In the genomic region with DNA sequence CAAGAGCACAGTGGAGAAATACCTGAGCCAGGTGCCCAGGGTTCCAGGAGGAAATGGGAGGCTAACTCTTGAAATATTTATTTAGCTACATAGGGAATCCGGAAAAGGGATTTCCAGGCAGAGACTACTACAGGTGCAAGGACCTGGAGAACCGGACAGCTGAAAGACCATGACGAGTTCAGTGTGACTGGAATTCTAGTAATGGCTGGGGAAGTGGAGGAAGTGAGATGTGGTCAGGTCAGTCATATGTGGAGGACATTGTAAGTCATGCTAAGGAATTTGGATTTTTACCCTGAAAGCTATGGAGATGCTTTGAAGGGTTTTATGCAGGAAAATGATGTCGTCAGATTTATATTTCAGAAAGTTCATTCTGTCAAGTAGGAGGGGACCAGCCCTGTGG, we compare ENCODE assay signal across 9 cellular contexts. TPM values are rescaled to one million over a fixed set of nuclear protein-coding genes. Genes with fewer than 3 reads are reported as not detected.
DNase-seq lines count a peak whose midpoint lies in the region; ATAC-seq and TF ChIP-seq lines count a peak whose summit lies in the region.
"Had no signal": no experiment of that assay in that cellular context is flagged by ENCODE, and none has a peak within 500 bp of the region (broad histone marks: within the 10 kb centered on the region; RNA-seq: fewer than 3 reads in every experiment).

No MANE protein-coding gene starts in this region.

- TF ChIP-seq EP300 in sigmoid colon (IDR thresholded peaks at IDR 0.05), result no peak

- DNase-seq in RWPE1 (ENCODE audit: low spot score) (no peak), sigmoid colon (no peak), NCI-H2227 (lab: John Stamatoyannopoulos, UW; ENCODE audit: unreplicated experiment) (no peak), substantia nigra (lab: John Stamatoyannopoulos, UW) (no peak), UCSD-AML1 (lab: John Stamatoyannopoulos, UW; ENCODE audit: unreplicated experiment) (no peak)
- DNase-seq: stimulated activated CD4-positive, alpha-beta T cell treated with anti-CD3 and anti-CD28 coated beads, Interleukin-4, amount 100 ng/mL, for 24 hours had no signal

- H3K36me3 ChIP-seq in esophagus (ENCODE audit: control insufficient read depth in 2 of 2, insufficient read depth in 2 of 2, low read length in 1 of 2) (no peaks in the 10 kb centered on the region), sigmoid colon (no peaks in the 10 kb centered on the region)

- TF ChIP-seq POLR2A in sigmoid colon (IDR thresholded peaks at IDR 0.05), result no peak

- H3K9me3 ChIP-seq in esophagus (ENCODE audit: control insufficient read depth in 2 of 2, insufficient read depth in 1 of 2, low read depth in 1 of 2, low read length in 1 of 2) (no peaks in the 10 kb centered on the region), sigmoid colon (no peaks in the 10 kb centered on the region)

- POLR2A ChIA-PET in RWPE1 (lab: Yijun Ruan, JAX; ENCODE audit: low non-redundant PET), result no interaction called here

- no peak for ATAC-seq in HG03108 (IDR thresholded peaks at IDR 0.05; ENCODE audit: unreplicated experiment)

- H3K27me3 ChIP-seq in esophagus (ENCODE audit: control insufficient read depth in 1 of 2, insufficient read depth in 2 of 2, low read length in 2 of 2) (no peaks in the 10 kb centered on the region), sigmoid colon (no peaks in the 10 kb centered on the region)

- H3K4me1 ChIP-seq in esophagus (ENCODE audit: control insufficient read depth in 2 of 2, insufficient read depth in 2 of 2, low read length in 1 of 2), result no peaks in the 10 kb centered on the region
- peaks cover 0 to 90% (median 74%) of the 10 kb centered on the region in 4 donors for H3K4me1 ChIP-seq in sigmoid colon

- CTCF ChIA-PET in RWPE1 (lab: Yijun Ruan, JAX), result interaction anchor here (0.5 kb wide), 1 partner anchor 574 kb away, joined by 3 read pairs; no protein-coding TSS in a partner anchor

- WGBS in esophagus, 2 donors, result 65 to 71% methylated on average over 4 of the region's 4 CpGs
- WGBS in sigmoid colon, 2 donors, result 60 to 81% methylated on average over 4 of the region's 4 CpGs

- intact Hi-C loops in sigmoid colon (cut with DNase I), result loop anchor here (5.0 kb wide), 2 partner anchors 35 to 215 kb away; a partner anchor contains a TSS

- H3K4me3 ChIP-seq in GM12875 (ENCODE audit: low read depth, low read length) (peak overlapping the region; percentile 68), esophagus (ENCODE audit: low read depth in 1 of 2, low read length in 2 of 2) (peak overlapping the region; percentile 7 to 96), sigmoid colon (peak overlapping the region in 2 of 4 donors; percentile 76 to 88)

- no peak for TF ChIP-seq CTCF in GM12875 (IDR thresholded peaks at IDR 0.05; ENCODE audit: borderline replicate concordance, insufficient read depth, low read depth, low read length)
- no peak for TF ChIP-seq CTCF in RWPE1 (conservative IDR thresholded peaks at IDR 0.05; ENCODE audit: low read depth)
- no peak for TF ChIP-seq CTCF in sigmoid colon (IDR thresholded peaks at IDR 0.05)

- H3K27ac ChIP-seq in RWPE1, result peak overlapping the region; percentile 21; the same call in 1 of the 2 replicates
- peak overlapping the region; percentile 11 to 34 for H3K27ac ChIP-seq in esophagus (ENCODE audit: low read depth in 2 of 2, low read length in 1 of 2)
- H3K27ac ChIP-seq in sigmoid colon, result peak overlapping the region; percentile 99 to 100 (median 100)
- H3K27ac ChIP-seq in substantia nigra (ENCODE audit: low read depth, low read length, poor library complexity, severe bottlenecking), result no peak overlapping the region

RNA-seq across cellular contexts. Expression of a gene that starts 1.8 kb away (rescaled TPM):
- polyA plus RNA-seq in esophagus, result 100 to 1,000 TPM in 1 of 2 donors, 10 to 100 TPM in 1; 72.0 to 168 TPM
- total RNA-seq in sigmoid colon, result 100 to 1,000 TPM; 177 to 234 (median 231) TPM
- 100 to 1,000 TPM; 286 to 412 (median 346) TPM for polyA plus RNA-seq in sigmoid colon

RNA-seq across cellular contexts. Expression of a gene that starts 54.7 kb away (rescaled TPM):
- polyA plus RNA-seq in esophagus (10 to 100 TPM; 20.3 to 25.1 TPM), sigmoid colon (10 to 100 TPM; 10.2 to 76.3 (median 54.9) TPM)
- total RNA-seq in sigmoid colon, result 10 to 100 TPM; 70.4 to 86.7 (median 75.9) TPM
